Comparison of ENCODE assay signal across 1 cellular context in genomic region chr16:15960124-15960971, GRCh38.
TF ChIP-seq lines count a peak whose summit lies in the region.

No MANE protein-coding gene starts in this region.

TF ChIP-seq in SK-N-SH treated with all-trans-retinoic acid at 6 μM for 48 hours, 23 proteins besides CTCF, POLR2A, EP300 and RAD21 (continued from another document):
- TF ChIP-seq CREB5 (CRISPR knock-in tag; IDR thresholded peaks at IDR 0.05; ENCODE audit: low read depth) (no peak), CSDC2 (CRISPR knock-in tag; IDR thresholded peaks at IDR 0.05) (no peak), POU6F1 (CRISPR knock-in tag; IDR thresholded peaks at IDR 0.05; ENCODE audit: borderline replicate concordance, low read depth) (no peak), SNAI2 (CRISPR knock-in tag; IDR thresholded peaks at IDR 0.05) (no peak), ISL1 (CRISPR knock-in tag; IDR thresholded peaks at IDR 0.05) (no peak), ESRRG (CRISPR knock-in tag; IDR thresholded peaks at IDR 0.05) (no peak), TSHZ2 (CRISPR knock-in tag; IDR thresholded peaks at IDR 0.05) (no peak), GLIS3 (CRISPR knock-in tag; IDR thresholded peaks at IDR 0.05) (no peak), TCF4 (CRISPR knock-in tag; IDR thresholded peaks at IDR 0.05; ENCODE audit: borderline replicate concordance) (no peak), TOX (CRISPR knock-in tag; IDR thresholded peaks at IDR 0.05; ENCODE audit: borderline replicate concordance) (no peak), ZNF565 (CRISPR knock-in tag; conservative IDR thresholded peaks at IDR 0.05; ENCODE audit: low read depth) (no peak)
- TF ChIP-seq, protein P1, sequence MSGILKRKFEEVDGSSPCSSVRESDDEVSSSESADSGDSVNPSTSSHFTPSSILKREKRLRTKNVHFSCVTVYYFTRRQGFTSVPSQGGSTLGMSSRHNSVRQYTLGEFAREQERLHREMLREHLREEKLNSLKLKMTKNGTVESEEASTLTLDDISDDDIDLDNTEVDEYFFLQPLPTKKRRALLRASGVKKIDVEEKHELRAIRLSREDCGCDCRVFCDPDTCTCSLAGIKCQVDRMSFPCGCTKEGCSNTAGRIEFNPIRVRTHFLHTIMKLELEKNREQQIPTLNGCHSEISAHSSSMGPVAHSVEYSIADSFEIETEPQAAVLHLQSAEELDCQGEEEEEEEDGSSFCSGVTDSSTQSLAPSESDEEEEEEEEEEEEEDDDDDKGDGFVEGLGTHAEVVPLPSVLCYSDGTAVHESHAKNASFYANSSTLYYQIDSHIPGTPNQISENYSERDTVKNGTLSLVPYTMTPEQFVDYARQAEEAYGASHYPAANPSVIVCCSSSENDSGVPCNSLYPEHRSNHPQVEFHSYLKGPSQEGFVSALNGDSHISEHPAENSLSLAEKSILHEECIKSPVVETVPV (CRISPR knock-in tag; IDR thresholded peaks at IDR 0.05), result no peak
